Comparison of ENCODE assay signal across 16 cellular contexts in genomic region chr17:80416940-80417293, GRCh38. TPM values are rescaled to one million over a fixed set of nuclear protein-coding genes. Genes with fewer than 3 reads are reported as not detected.
DNase-seq lines count a peak whose midpoint lies in the region; ATAC-seq, FAIRE-seq and TF ChIP-seq lines count a peak whose summit lies in the region.
"Had no signal": no experiment of that assay in that cellular context is flagged by ENCODE, and none has a peak within 500 bp of the region (broad histone marks: within the 10 kb centered on the region; RNA-seq: fewer than 3 reads in every experiment).

No MANE protein-coding gene starts in this region.

- H3K9ac ChIP-seq in endodermal cell (ENCODE audit: extremely low read depth, low read length, poor library complexity, severe bottlenecking): no peak overlapping the region

- CTCF ChIA-PET in activated naive CD4-positive, alpha-beta T cell treated with anti-CD3 and anti-CD28 coated beads for 36 hours (lab: Charles Lee): no interaction called here
- CTCF ChIA-PET in T-cell (lab: Charles Lee): interaction anchor here in 1 of 2 donors (0.6 kb wide), 1 partner anchor 663 kb away, joined by 3 read pairs; no protein-coding TSS in a partner anchor

- no peaks in the 10 kb centered on the region for H3K9me3 ChIP-seq in endodermal cell (ENCODE audit: control insufficient read depth, low read length)
- H3K9me3 ChIP-seq in small intestine (ENCODE audit: control insufficient read depth, low read depth): no peaks in the 10 kb centered on the region
- H3K9me3 ChIP-seq: gastroesophageal sphincter, HAP-1, prostate gland, testis had no signal

- ATAC-seq in T-cell (replicated peaks in 1 of 4) (no peak), GM18511 (IDR thresholded peaks at IDR 0.05; ENCODE audit: unreplicated experiment) (no peak)
- ATAC-seq: gastroesophageal sphincter, K562 had no signal

- no peak for TF ChIP-seq CTCF in endodermal cell (conservative IDR thresholded peaks at IDR 0.05)

- H3K36me3 Mint-ChIP-seq in activated naive CD4-positive, alpha-beta T cell treated with anti-CD3 and anti-CD28 coated beads for 36 hours (ENCODE audit: low read depth): peaks cover 1% of the 10 kb centered on the region
- peaks cover 12% of the 10 kb centered on the region for H3K36me3 Mint-ChIP-seq in T-cell
- H3K36me3 Mint-ChIP-seq in endodermal cell (ENCODE audit: low read depth): peaks cover 33% of the 10 kb centered on the region

- H3K9me3 Mint-ChIP-seq in activated naive CD4-positive, alpha-beta T cell treated with anti-CD3 and anti-CD28 coated beads for 36 hours: no peaks in the 10 kb centered on the region
- H3K9me3 Mint-ChIP-seq in T-cell: no peaks in the 10 kb centered on the region
- H3K9me3 Mint-ChIP-seq in endodermal cell: no peaks in the 10 kb centered on the region

- H3K4me1 ChIP-seq in endodermal cell (ENCODE audit: control insufficient read depth, insufficient read depth, low read length) (peaks cover 5% of the 10 kb centered on the region), small intestine (ENCODE audit: control insufficient read depth in 2 of 2, insufficient read depth in 1 of 2, low read depth in 1 of 2, low read length in 1 of 2) (peaks cover 0 to 3% of the 10 kb centered on the region in 2 donors)

- WGBS in endodermal cell (ENCODE audit: insufficient coverage in 1 of 2, insufficient read length in 1 of 2), 2 experiments: 91 to 95% methylated on average over 4 to 6 of the region's 6 CpGs
- WGBS in small intestine, 3 donors: 79 to 84% (median 82%) methylated on average over 6 of the region's 6 CpGs

- H3K4me3 Mint-ChIP-seq in activated naive CD4-positive, alpha-beta T cell treated with anti-CD3 and anti-CD28 coated beads for 36 hours: peak overlapping the region; percentile 83
- H3K4me3 Mint-ChIP-seq in T-cell (peak overlapping the region; percentile 83 to 87 (median 84)), endodermal cell (peak overlapping the region; percentile 87)

- DNase-seq in activated naive CD4-positive, alpha-beta T cell treated with anti-CD3 and anti-CD28 coated beads for 36 hours: no peak
- DNase-seq in activated naive CD4-positive, alpha-beta T cell treated with Interleukin-2 at 50 U/mL for 16 hours: no peak
- no peak for DNase-seq in T-cell
- no peak for DNase-seq in endodermal cell
- DNase-seq in small intestine: peak; percentile 54
- no peak for DNase-seq in caudate nucleus (lab: John Stamatoyannopoulos, UW)
- no peak for DNase-seq in SHP77 treated with DMSO at 0.1 percent for 48 hours (lab: John Stamatoyannopoulos, UW)
- DNase-seq: mesendoderm, NCI-H1105, testis had no signal

- POLR2A ChIA-PET in T-cell (lab: Charles Lee): no interaction called here

- H3K27me3 Mint-ChIP-seq in activated naive CD4-positive, alpha-beta T cell treated with anti-CD3 and anti-CD28 coated beads for 36 hours (ENCODE audit: low read depth): peaks cover 7% of the 10 kb centered on the region
- H3K27me3 Mint-ChIP-seq in T-cell (peaks cover 4 to 11% of the 10 kb centered on the region in 2 donors), endodermal cell (ENCODE audit: insufficient read depth) (peaks cover 15% of the 10 kb centered on the region)

- H3K27ac ChIP-seq in endodermal cell (ENCODE audit: low read depth, low read length) (no peak overlapping the region), small intestine (ENCODE audit: low read depth in 1 of 2, low read length in 1 of 2) (no peak overlapping the region), caudate nucleus (ENCODE audit: low read depth, low read length) (no peak overlapping the region)
- H3K27ac ChIP-seq: gastroesophageal sphincter, prostate gland, testis had no signal

- no peak overlapping the region for H3K27ac Mint-ChIP-seq in activated naive CD4-positive, alpha-beta T cell treated with anti-CD3 and anti-CD28 coated beads for 36 hours
- H3K27ac Mint-ChIP-seq in T-cell (no peak overlapping the region), endodermal cell (no peak overlapping the region)

- peaks cover 23% of the 10 kb centered on the region for H3K36me3 ChIP-seq in endodermal cell (ENCODE audit: control insufficient read depth, insufficient read depth, low read length)
- H3K36me3 ChIP-seq in small intestine (ENCODE audit: control insufficient read depth in 2 of 2, insufficient read depth in 2 of 2, low read length in 2 of 2): peaks cover 0 to 2% of the 10 kb centered on the region in 2 donors
- H3K36me3 ChIP-seq: prostate gland had no signal

- peaks cover 20% of the 10 kb centered on the region for H3K4me1 Mint-ChIP-seq in activated naive CD4-positive, alpha-beta T cell treated with anti-CD3 and anti-CD28 coated beads for 36 hours (ENCODE audit: low read depth)
- H3K4me1 Mint-ChIP-seq in T-cell: peaks cover 30 to 41% (median 35%) of the 10 kb centered on the region in 3 donors
- H3K4me1 Mint-ChIP-seq in endodermal cell: peaks cover 27% of the 10 kb centered on the region

- H3K27me3 ChIP-seq in endodermal cell (ENCODE audit: control insufficient read depth, insufficient read depth, low read length, poor library complexity, severe bottlenecking) (no peaks in the 10 kb centered on the region), small intestine (ENCODE audit: control insufficient read depth in 2 of 2, insufficient read depth in 2 of 2, low read length in 2 of 2) (no peaks in the 10 kb centered on the region)
- H3K27me3 ChIP-seq: gastroesophageal sphincter, testis had no signal

- FAIRE-seq in small intestine (lab: Jason Lieb, UNC): no peak
- FAIRE-seq: K562 had no signal

- intact Hi-C loops in activated naive CD4-positive, alpha-beta T cell treated with anti-CD3 and anti-CD28 coated beads for 36 hours (cut with micrococcal nuclease): no loop called here

- H3K4me3 ChIP-seq in endodermal cell (ENCODE audit: low read length): no peak overlapping the region
- no peak overlapping the region for H3K4me3 ChIP-seq in small intestine (ENCODE audit: low read depth in 1 of 2, low read length in 2 of 2)
- H3K4me3 ChIP-seq: HAP-1, K562, prostate gland, testis had no signal

RNA-seq across cellular contexts. Expression of gene ENDOV, which starts 1.9 kb away (rescaled TPM):
- total RNA-seq in activated naive CD4-positive, alpha-beta T cell treated with anti-CD3 and anti-CD28 coated beads for 36 hours: 10 to 100 TPM in 1 of 2 experiments, 1 to 10 TPM in 1; 9.0 to 11.7 TPM
- total RNA-seq in T-cell (10 to 100 TPM; 17.1 to 22.2 (median 21.1) TPM), endodermal cell (10 to 100 TPM; 38.8 to 47.1 TPM)
- 33.2 TPM for polyA plus RNA-seq in endodermal cell (2013, experiment 1 of 2)
- polyA plus RNA-seq in endodermal cell (2013, experiment 2 of 2): 32.9 TPM
- polyA plus RNA-seq in small intestine: 10 to 100 TPM; 13.6 to 39.6 (median 33.2) TPM

RNA-seq across cellular contexts. Expression of gene NPTX1, which starts 59.5 kb away (rescaled TPM):
- 10 to 100 TPM; 10.4 to 10.7 TPM for total RNA-seq in activated naive CD4-positive, alpha-beta T cell treated with anti-CD3 and anti-CD28 coated beads for 36 hours
- total RNA-seq in T-cell (under 1 TPM; 0.13 to 0.67 (median 0.33) TPM), endodermal cell (1 to 10 TPM in 1 of 2 donors, under 1 TPM in 1; 0.24 to 2.3 TPM)
- polyA plus RNA-seq in endodermal cell (2013, experiment 1 of 2): 2.3 TPM
- 1.2 TPM for polyA plus RNA-seq in endodermal cell (2013, experiment 2 of 2)
- under 1 TPM in 1 of 3 donors, not detected in 2; 0.39 TPM for polyA plus RNA-seq in small intestine
- total RNA-seq: endothelial cell of umbilical vein had no signal
- polyA plus RNA-seq: K562 had no signal
